Comparison of ENCODE assay signal across 1 cellular context in genomic region chr21:34360488-34361241, GRCh38.
TF ChIP-seq lines count a peak whose summit lies in the region.

No MANE protein-coding gene starts in this region.

TF ChIP-seq in K562, 482 proteins besides CTCF, POLR2A, EP300 and RAD21:
- TF ChIP-seq E4F1 (CRISPR knock-in tag; IDR thresholded peaks at IDR 0.05; ENCODE audit: borderline replicate concordance) = no peak
- TF ChIP-seq GABPB2 (CRISPR knock-in tag; conservative IDR thresholded peaks at IDR 0.05) = no peak
- no peak for TF ChIP-seq HBP1 (CRISPR knock-in tag; IDR thresholded peaks at IDR 0.05)
- TF ChIP-seq CHD7 (IDR thresholded peaks at IDR 0.05; ENCODE audit: low read depth, low read length) = no peak
- no peak for TF ChIP-seq ARID1B (IDR thresholded peaks at IDR 0.05)
- TF ChIP-seq, protein P1, sequence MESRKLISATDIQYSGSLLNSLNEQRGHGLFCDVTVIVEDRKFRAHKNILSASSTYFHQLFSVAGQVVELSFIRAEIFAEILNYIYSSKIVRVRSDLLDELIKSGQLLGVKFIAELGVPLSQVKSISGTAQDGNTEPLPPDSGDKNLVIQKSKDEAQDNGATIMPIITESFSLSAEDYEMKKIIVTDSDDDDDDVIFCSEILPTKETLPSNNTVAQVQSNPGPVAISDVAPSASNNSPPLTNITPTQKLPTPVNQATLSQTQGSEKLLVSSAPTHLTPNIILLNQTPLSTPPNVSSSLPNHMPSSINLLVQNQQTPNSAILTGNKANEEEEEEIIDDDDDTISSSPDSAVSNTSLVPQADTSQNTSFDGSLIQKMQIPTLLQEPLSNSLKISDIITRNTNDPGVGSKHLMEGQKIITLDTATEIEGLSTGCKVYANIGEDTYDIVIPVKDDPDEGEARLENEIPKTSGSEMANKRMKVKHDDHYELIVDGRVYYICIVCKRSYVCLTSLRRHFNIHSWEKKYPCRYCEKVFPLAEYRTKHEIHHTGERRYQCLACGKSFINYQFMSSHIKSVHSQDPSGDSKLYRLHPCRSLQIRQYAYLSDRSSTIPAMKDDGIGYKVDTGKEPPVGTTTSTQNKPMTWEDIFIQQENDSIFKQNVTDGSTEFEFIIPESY (CRISPR knock-in tag; IDR thresholded peaks at IDR 0.05) = no peak
- no peak for TF ChIP-seq ZNF778 (CRISPR knock-in tag; IDR thresholded peaks at IDR 0.05)
- no peak for TF ChIP-seq ILF3 (IDR thresholded peaks at IDR 0.05; ENCODE audit: borderline replicate concordance)
- TF ChIP-seq KLF6 (CRISPR knock-in tag; IDR thresholded peaks at IDR 0.05; ENCODE audit: borderline replicate concordance) = no peak
- TF ChIP-seq, protein P2, sequence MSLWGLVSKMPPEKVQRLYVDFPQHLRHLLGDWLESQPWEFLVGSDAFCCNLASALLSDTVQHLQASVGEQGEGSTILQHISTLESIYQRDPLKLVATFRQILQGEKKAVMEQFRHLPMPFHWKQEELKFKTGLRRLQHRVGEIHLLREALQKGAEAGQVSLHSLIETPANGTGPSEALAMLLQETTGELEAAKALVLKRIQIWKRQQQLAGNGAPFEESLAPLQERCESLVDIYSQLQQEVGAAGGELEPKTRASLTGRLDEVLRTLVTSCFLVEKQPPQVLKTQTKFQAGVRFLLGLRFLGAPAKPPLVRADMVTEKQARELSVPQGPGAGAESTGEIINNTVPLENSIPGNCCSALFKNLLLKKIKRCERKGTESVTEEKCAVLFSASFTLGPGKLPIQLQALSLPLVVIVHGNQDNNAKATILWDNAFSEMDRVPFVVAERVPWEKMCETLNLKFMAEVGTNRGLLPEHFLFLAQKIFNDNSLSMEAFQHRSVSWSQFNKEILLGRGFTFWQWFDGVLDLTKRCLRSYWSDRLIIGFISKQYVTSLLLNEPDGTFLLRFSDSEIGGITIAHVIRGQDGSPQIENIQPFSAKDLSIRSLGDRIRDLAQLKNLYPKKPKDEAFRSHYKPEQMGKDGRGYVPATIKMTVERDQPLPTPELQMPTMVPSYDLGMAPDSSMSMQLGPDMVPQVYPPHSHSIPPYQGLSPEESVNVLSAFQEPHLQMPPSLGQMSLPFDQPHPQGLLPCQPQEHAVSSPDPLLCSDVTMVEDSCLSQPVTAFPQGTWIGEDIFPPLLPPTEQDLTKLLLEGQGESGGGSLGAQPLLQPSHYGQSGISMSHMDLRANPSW (CRISPR knock-in tag; IDR thresholded peaks at IDR 0.05) = no peak
